Comparison of ENCODE assay signal across 8 cellular contexts in the genomic region with DNA sequence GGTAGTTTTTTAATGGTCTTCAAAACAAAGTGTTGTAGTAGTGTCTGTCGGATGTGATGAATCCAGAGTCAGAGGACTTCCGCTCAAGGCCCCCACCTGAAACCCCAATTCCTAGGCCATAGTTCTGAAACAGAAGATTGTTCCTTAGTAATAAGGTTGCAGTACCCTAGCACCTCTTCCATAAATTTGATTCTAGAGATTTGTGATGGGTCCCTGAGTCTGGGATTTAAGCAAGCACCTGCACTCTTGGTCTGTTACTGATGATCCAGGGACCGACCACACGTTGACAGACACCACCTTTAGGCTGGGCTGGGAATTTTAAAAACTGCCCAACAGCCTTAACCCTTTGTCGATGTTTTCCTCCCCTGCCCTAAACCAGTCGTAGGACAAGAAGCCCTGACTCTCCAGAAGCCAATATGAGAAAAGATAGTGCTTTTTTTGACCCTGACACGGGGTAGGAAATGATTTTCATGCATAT. TPM values are rescaled to one million over a fixed set of nuclear protein-coding genes. Genes with fewer than 3 reads are reported as not detected.
DNase-seq lines count a peak whose midpoint lies in the region; ATAC-seq and TF ChIP-seq lines count a peak whose summit lies in the region.

No MANE protein-coding gene starts in this region.

- H3K36me3 ChIP-seq in MM.1S (replicated peaks; ENCODE audit: insufficient read depth, low read length) (no peaks in the 10 kb centered on the region), adipocyte (ENCODE audit: control insufficient read depth, insufficient read depth, low read length, severe bottlenecking) (peaks cover 2% of the 10 kb centered on the region)

- no peak for ATAC-seq in stimulated activated naive B cell treated with anti-CD40 and anti-IgM and Interleukin-4, amounts not matched to agents 10 μg/mL and 1 μg/mL and 100 μg/mL, for 72 hours (replicated peaks)
- ATAC-seq in HG03280 (IDR thresholded peaks at IDR 0.05; ENCODE audit: unreplicated experiment): no peak

- H3K4me3 ChIP-seq in MM.1S (ENCODE audit: low read length) (peak overlapping the region; percentile 67), adipocyte (ENCODE audit: low read length) (peak overlapping the region; percentile 99)

- peaks cover 39% of the 10 kb centered on the region for H3F3A ChIP-seq in MM.1S (ENCODE audit: insufficient read depth, low read length)

- H3K4me1 Mint-ChIP-seq in immature natural killer cell: peaks cover 46 to 61% of the 10 kb centered on the region in 2 donors
- H3K4me1 Mint-ChIP-seq in stimulated activated naive B cell treated with anti-CD40 and anti-IgM and Interleukin-4, amounts not matched to agents 10 μg/mL and 1 μg/mL and 100 μg/mL, for 72 hours: peaks cover 17 to 30% of the 10 kb centered on the region in 2 donors

- DNase-seq in NCI-H2107 treated with DMSO at 0.1 percent for 48 hours (lab: John Stamatoyannopoulos, UW; ENCODE audit: unreplicated experiment) (peak; percentile 14), NCI-H2107 (lab: John Stamatoyannopoulos, UW) (no peak), MM.1S (peak; percentile 39), adipocyte (ENCODE audit: low read depth) (peak; percentile 38), immature natural killer cell (peak; percentile 10 to 17 (median 13)), NCI-H446 treated with DMSO at 0.1 percent for 48 hours (lab: John Stamatoyannopoulos, UW) (no peak)
- DNase-seq in stimulated activated naive B cell treated with anti-CD40 and anti-IgM and Interleukin-4, amounts not matched to agents 10 μg/mL and 1 μg/mL and 100 μg/mL, for 72 hours: no peak

- H4K20me1 ChIP-seq in MM.1S (ENCODE audit: insufficient read depth, low read length): no peaks in the 10 kb centered on the region

- H3K27me3 Mint-ChIP-seq in immature natural killer cell (ENCODE audit: low read depth in 3 of 3): peaks cover 7 to 14% (median 8%) of the 10 kb centered on the region in 3 donors
- no peaks in the 10 kb centered on the region for H3K27me3 Mint-ChIP-seq in stimulated activated naive B cell treated with anti-CD40 and anti-IgM and Interleukin-4, amounts not matched to agents 10 μg/mL and 1 μg/mL and 100 μg/mL, for 72 hours

- H2AFZ ChIP-seq in MM.1S (ENCODE audit: low read length): no peak overlapping the region

- H3K4me3 Mint-ChIP-seq in immature natural killer cell: peak overlapping the region; percentile 93 to 98 (median 97)
- peak overlapping the region; percentile 92 to 96 for H3K4me3 Mint-ChIP-seq in stimulated activated naive B cell treated with anti-CD40 and anti-IgM and Interleukin-4, amounts not matched to agents 10 μg/mL and 1 μg/mL and 100 μg/mL, for 72 hours

- H3K9me3 Mint-ChIP-seq in immature natural killer cell: no peaks in the 10 kb centered on the region
- no peaks in the 10 kb centered on the region for H3K9me3 Mint-ChIP-seq in stimulated activated naive B cell treated with anti-CD40 and anti-IgM and Interleukin-4, amounts not matched to agents 10 μg/mL and 1 μg/mL and 100 μg/mL, for 72 hours

- H3K9ac ChIP-seq in MM.1S (ENCODE audit: low read length) (peak overlapping the region; percentile 88), adipocyte (ENCODE audit: low read length) (peak overlapping the region; percentile 99)

- H3K27ac ChIP-seq in MM.1S (ENCODE audit: low read length): peak overlapping the region; percentile 70; the same call in 1 of the 2 replicates

- TF ChIP-seq CTCF in MM.1S (IDR thresholded peaks at IDR 0.05; ENCODE audit: low read length): peak; percentile 37

- H3K79me2 ChIP-seq in MM.1S (ENCODE audit: low read length): peaks cover 66% of the 10 kb centered on the region

- H3K9me3 ChIP-seq in MM.1S (replicated peaks; ENCODE audit: insufficient read depth, low read length): no peaks in the 10 kb centered on the region
- H3K9me3 ChIP-seq in adipocyte (ENCODE audit: control insufficient read depth, low read length): no peaks in the 10 kb centered on the region

- peak overlapping the region; percentile 91 to 98 (median 96) for H3K27ac Mint-ChIP-seq in immature natural killer cell
- peak overlapping the region; percentile 93 for H3K27ac Mint-ChIP-seq in stimulated activated naive B cell treated with anti-CD40 and anti-IgM and Interleukin-4, amounts not matched to agents 10 μg/mL and 1 μg/mL and 100 μg/mL, for 72 hours

- H3K27me3 ChIP-seq in MM.1S (replicated peaks; ENCODE audit: insufficient read depth, low read length) (no peaks in the 10 kb centered on the region), adipocyte (replicated peaks; ENCODE audit: control insufficient read depth, insufficient read depth, low read length) (no peaks in the 10 kb centered on the region)

- H3K4me2 ChIP-seq in MM.1S (ENCODE audit: low read depth, low read length): peak overlapping the region; percentile 71

- H3K9me2 ChIP-seq in MM.1S (replicated peaks; ENCODE audit: insufficient read depth, low read length): no peaks in the 10 kb centered on the region

- peaks cover 2 to 3% (median 3%) of the 10 kb centered on the region in 3 donors for H3K36me3 Mint-ChIP-seq in immature natural killer cell
- peaks cover 8 to 17% of the 10 kb centered on the region in 2 donors for H3K36me3 Mint-ChIP-seq in stimulated activated naive B cell treated with anti-CD40 and anti-IgM and Interleukin-4, amounts not matched to agents 10 μg/mL and 1 μg/mL and 100 μg/mL, for 72 hours

- peaks cover 14% of the 10 kb centered on the region for H3K4me1 ChIP-seq in MM.1S (ENCODE audit: low read length)
- peaks cover 37% of the 10 kb centered on the region for H3K4me1 ChIP-seq in adipocyte (ENCODE audit: control insufficient read depth, insufficient read depth, low read length)

RNA-seq across cellular contexts. Expression of gene KCTD20, which starts 1.2 kb away (rescaled TPM):
- 10 to 100 TPM; 41.1 to 50.5 (median 47.5) TPM for polyA plus RNA-seq in immature natural killer cell

RNA-seq across cellular contexts. Expression of gene PXT1, which starts 1.3 kb away (rescaled TPM):
- polyA plus RNA-seq in immature natural killer cell: under 1 TPM in 2 of 3 donors, not detected in 1; 0.09 TPM

RNA-seq across cellular contexts. Expression of gene ETV7, which starts 56.5 kb away (rescaled TPM):
- 1 to 10 TPM in 1 of 3 donors, not detected in 2; 2.0 TPM for polyA plus RNA-seq in immature natural killer cell

Comparison
In these comparisons a context has a peak if more than half of its experiments do, and no peak if none do; other contexts are left out.
1. DNase-seq: peak in NCI-H2107 treated with DMSO at 0.1 percent for 48 hours (single experiment), MM.1S (single experiment), adipocyte (single experiment) and immature natural killer cell (3 of 3); none in NCI-H2107 (single experiment), stimulated activated naive B cell treated with anti-CD40 and anti-IgM and Interleukin-4, amounts not matched to agents 10 μg/mL and 1 μg/mL and 100 μg/mL, for 72 hours (single experiment) and NCI-H446 treated with DMSO at 0.1 percent for 48 hours (single experiment).